ENCODE assay signal across 14 cellular contexts in the genomic region with DNA sequence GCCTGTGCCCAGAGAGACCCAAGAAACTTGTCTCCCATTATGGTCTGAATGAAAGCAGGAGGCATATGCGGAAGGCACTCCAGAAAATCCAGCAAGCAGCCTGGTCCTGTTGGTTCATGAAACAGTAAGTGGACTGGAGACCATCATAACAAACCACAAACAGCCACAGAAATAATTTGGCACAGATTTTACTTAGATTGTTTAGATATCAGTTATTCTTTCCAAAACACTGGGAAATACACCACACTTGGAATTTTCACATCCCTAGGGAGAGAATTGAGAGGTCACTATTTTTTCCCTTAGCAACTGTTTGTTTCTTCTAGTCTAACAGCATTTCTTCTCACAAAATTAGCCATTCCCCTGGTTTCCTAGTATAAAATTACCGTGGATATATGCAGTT.
DNase-seq lines count a peak whose midpoint lies in the region; ATAC-seq and TF ChIP-seq lines count a peak whose summit lies in the region.
"Had no signal": no experiment of that assay in that cellular context is flagged by ENCODE, and none has a peak within 500 bp of the region (broad histone marks: within the 10 kb centered on the region; RNA-seq: fewer than 3 reads in every experiment).

No MANE protein-coding gene starts in this region.

- WGBS in GM23248 (ENCODE audit: low coverage in 1 of 2, low lambda C conversion rate in 2 of 2, missing lambda C conversion rate in 2 of 2), 2 experiments = 26 to 27% methylated on average over 2 of the region's 2 CpGs

- H3K4me1 Mint-ChIP-seq in chondrocyte (ENCODE audit: low read depth) = peaks cover 19% of the 10 kb centered on the region
- no peaks in the 10 kb centered on the region for H3K4me1 Mint-ChIP-seq in activated naive CD8-positive, alpha-beta T cell treated with anti-CD3 and anti-CD28 coated beads for 36 hours
- H3K4me1 Mint-ChIP-seq: CD8-positive, alpha-beta memory T cell had no signal

- peaks cover 13% of the 10 kb centered on the region for H3K36me3 Mint-ChIP-seq in chondrocyte (ENCODE audit: low read depth)
- H3K36me3 Mint-ChIP-seq in activated naive CD8-positive, alpha-beta T cell treated with anti-CD3 and anti-CD28 coated beads for 36 hours = no peaks in the 10 kb centered on the region
- H3K36me3 Mint-ChIP-seq: CD8-positive, alpha-beta memory T cell had no signal

- H3K27ac Mint-ChIP-seq in chondrocyte (ENCODE audit: unreplicated experiment) = peak overlapping the region; percentile 78
- H3K27ac Mint-ChIP-seq in activated naive CD8-positive, alpha-beta T cell treated with anti-CD3 and anti-CD28 coated beads for 36 hours = no peak overlapping the region
- H3K27ac Mint-ChIP-seq: CD8-positive, alpha-beta memory T cell had no signal

- in situ Hi-C loops in GM23248 (cut with MboI) = no loop called here

- no peaks in the 10 kb centered on the region for H3K27me3 Mint-ChIP-seq in chondrocyte (ENCODE audit: low read depth)
- H3K27me3 Mint-ChIP-seq in activated naive CD8-positive, alpha-beta T cell treated with anti-CD3 and anti-CD28 coated beads for 36 hours = peaks cover 4% of the 10 kb centered on the region
- H3K27me3 Mint-ChIP-seq: CD8-positive, alpha-beta memory T cell had no signal

- H3K9me3 Mint-ChIP-seq in chondrocyte (ENCODE audit: low read depth) = peaks cover 23% of the 10 kb centered on the region
- peaks cover 8% of the 10 kb centered on the region for H3K9me3 Mint-ChIP-seq in activated naive CD8-positive, alpha-beta T cell treated with anti-CD3 and anti-CD28 coated beads for 36 hours

- TF ChIP-seq CTCF in left ventricle myocardium inferior (IDR thresholded peaks at IDR 0.05; ENCODE audit: borderline replicate concordance) = no peak
- TF ChIP-seq CTCF in chondrocyte (IDR thresholded peaks at IDR 0.05) = no peak

- H3K9me3 ChIP-seq in left ventricle myocardium inferior (replicated peaks) = peaks cover 31% of the 10 kb centered on the region
- H3K9me3 ChIP-seq in GM23248 (ENCODE audit: low read depth) = no peaks in the 10 kb centered on the region
- H3K9me3 ChIP-seq: Caco-2 had no signal

- H3K9me2 ChIP-seq in GM23248 (ENCODE audit: insufficient read depth) = no peaks in the 10 kb centered on the region

- H3K27me3 ChIP-seq in left ventricle myocardium inferior (ENCODE audit: low read depth) (no peaks in the 10 kb centered on the region), GM23248 (replicated peaks; ENCODE audit: insufficient read depth) (no peaks in the 10 kb centered on the region)
- H3K27me3 ChIP-seq: BLaER1 had no signal

- H3K27ac ChIP-seq in left ventricle myocardium inferior (replicated peaks) (peak overlapping the region; percentile 46), GM23248 (no peak overlapping the region)
- H3K27ac ChIP-seq: BLaER1 had no signal

- no peak overlapping the region for H3K9ac ChIP-seq in GM23248
- H3K9ac ChIP-seq: BLaER1 had no signal

- ATAC-seq in left ventricle myocardium superior (no peak), sciatic nerve (peak; percentile 41), GM18909 (IDR thresholded peaks at IDR 0.05; ENCODE audit: poor library complexity, unreplicated experiment) (no peak)

- DNase-seq in left ventricle myocardium inferior = no peak
- no peak for DNase-seq in left ventricle myocardium superior
- DNase-seq in chondrocyte (ENCODE audit: low spot score) = no peak
- no peak for DNase-seq in sciatic nerve (ENCODE audit: low spot score)
- no peak for DNase-seq in activated naive CD8-positive, alpha-beta T cell treated with anti-CD3 and anti-CD28 coated beads for 36 hours
- no peak for DNase-seq in GM23248
- no peak for DNase-seq in NCI-H748 (lab: John Stamatoyannopoulos, UW; ENCODE audit: unreplicated experiment)
- DNase-seq: 8988T; AML-193; Caco-2; CD8-positive, alpha-beta memory T cell; GF-D8 had no signal

- no peaks in the 10 kb centered on the region for H4K20me1 ChIP-seq in GM23248 (ENCODE audit: insufficient read depth)
- H4K20me1 ChIP-seq: BLaER1 had no signal

- H3F3A ChIP-seq in GM23248 (ENCODE audit: insufficient read depth) = no peaks in the 10 kb centered on the region

- no peak overlapping the region for H2AFZ ChIP-seq in GM23248

- intact Hi-C loops in left ventricle myocardium inferior (cut with micrococcal nuclease) (no loop called here), left ventricle myocardium superior (cut with micrococcal nuclease) (no loop called here), sciatic nerve (cut with DNase I) (no loop called here)

- H3K4me3 ChIP-seq in left ventricle myocardium inferior = no peak overlapping the region
- no peak overlapping the region for H3K4me3 ChIP-seq in GM23248
- H3K4me3 ChIP-seq: BLaER1 had no signal

- no peaks in the 10 kb centered on the region for H3K79me2 ChIP-seq in GM23248 (ENCODE audit: insufficient read depth)

- no peak overlapping the region for H3K4me3 Mint-ChIP-seq in chondrocyte (ENCODE audit: unreplicated experiment)
- H3K4me3 Mint-ChIP-seq in activated naive CD8-positive, alpha-beta T cell treated with anti-CD3 and anti-CD28 coated beads for 36 hours = no peak overlapping the region
- H3K4me3 Mint-ChIP-seq: CD8-positive, alpha-beta memory T cell had no signal

- no peaks in the 10 kb centered on the region for H3K36me3 ChIP-seq in left ventricle myocardium inferior
- H3K36me3 ChIP-seq in GM23248 (ENCODE audit: low read depth) = no peaks in the 10 kb centered on the region
- H3K36me3 ChIP-seq: BLaER1 had no signal

- H3K4me1 ChIP-seq in left ventricle myocardium inferior (peaks cover 5% of the 10 kb centered on the region), GM23248 (ENCODE audit: insufficient read depth) (no peaks in the 10 kb centered on the region)
- H3K4me1 ChIP-seq: BLaER1, Caco-2 had no signal

- H3K4me2 ChIP-seq in GM23248 (ENCODE audit: unreplicated experiment) = no peak overlapping the region
- H3K4me2 ChIP-seq: BLaER1 had no signal
